ENCODE assay signal across 13 cellular contexts in the genomic region with DNA sequence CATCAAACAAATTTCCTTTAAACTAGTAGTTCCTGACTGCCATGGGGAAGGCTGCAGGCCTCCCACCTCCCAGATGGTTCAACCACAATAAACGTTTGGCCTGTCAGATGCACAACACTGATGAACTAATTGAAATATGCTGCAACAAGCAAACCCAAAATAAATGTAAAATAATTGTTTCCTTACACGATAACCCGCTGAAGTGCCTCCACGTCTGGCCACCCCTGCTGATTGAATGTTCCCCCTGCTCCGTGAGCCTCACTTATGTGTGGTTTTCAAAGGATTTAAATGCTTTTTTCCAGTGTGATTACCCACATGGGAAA. TPM values are rescaled to one million over a fixed set of nuclear protein-coding genes. Genes with fewer than 3 reads are reported as not detected.
A peak's percentile ranks its signal among the peaks of the same experiment; 100 is the strongest.
DNase-seq lines count a peak whose midpoint lies in the region; ATAC-seq and TF ChIP-seq lines count a peak whose summit lies in the region.
"Had no signal": no experiment of that assay in that cellular context is flagged by ENCODE, and none has a peak within 500 bp of the region (broad histone marks: within the 10 kb centered on the region; RNA-seq: fewer than 3 reads in every experiment).

No MANE protein-coding gene starts in this region.

- peaks cover 28% of the 10 kb centered on the region for H3K4me1 Mint-ChIP-seq in memory B cell

- H3K36me3 ChIP-seq in adrenal gland (replicated peaks in 1 of 2) (no peaks in the 10 kb centered on the region), thoracic aorta (no peaks in the 10 kb centered on the region), MG63 (no peaks in the 10 kb centered on the region; the same call in 1 of the 2 replicates)
- H3K36me3 ChIP-seq: SJCRH30 had no signal

- H3K27me3 ChIP-seq in adrenal gland (no peaks in the 10 kb centered on the region), thoracic aorta (replicated peaks; ENCODE audit: insufficient read depth) (no peaks in the 10 kb centered on the region), MG63 (no peaks in the 10 kb centered on the region)
- H3K27me3 ChIP-seq: SJCRH30 had no signal

- H3K27ac ChIP-seq in adrenal gland: peak overlapping the region; percentile 59 to 92 (median 88)
- H3K27ac ChIP-seq in thoracic aorta: peak overlapping the region; percentile 27 to 59
- H3K27ac ChIP-seq: SJCRH30 had no signal

- TF ChIP-seq CTCF in NB4 (IDR thresholded peaks at IDR 0.05; ENCODE audit: low read depth, low read length) (no peak), adrenal gland (IDR thresholded peaks at IDR 0.05) (no peak), thoracic aorta (IDR thresholded peaks at IDR 0.05) (no peak)

- H3K4me3 ChIP-seq in NB4 (ENCODE audit: low read depth, low read length) (no peak overlapping the region), adrenal gland (no peak overlapping the region), thoracic aorta (no peak overlapping the region), MG63 (no peak overlapping the region)
- H3K4me3 ChIP-seq: SJCRH30 had no signal

- peak overlapping the region; percentile 85 for H3K27ac Mint-ChIP-seq in memory B cell
- H3K27ac Mint-ChIP-seq: activated naive CD8-positive, alpha-beta T cell treated with anti-CD3 and anti-CD28 coated beads, Interleukin-2, amount 50 U/mL, for 24 hours had no signal

- no peak overlapping the region for H3K4me3 Mint-ChIP-seq in memory B cell
- H3K4me3 Mint-ChIP-seq: activated naive CD8-positive, alpha-beta T cell treated with anti-CD3 and anti-CD28 coated beads, Interleukin-2, amount 50 U/mL, for 24 hours had no signal

- peaks cover 9% of the 10 kb centered on the region for H3K36me3 Mint-ChIP-seq in memory B cell

- intact Hi-C loops in adrenal gland (cut with DNase I): no loop called here

- H3K9me3 ChIP-seq in adrenal gland (replicated peaks in 1 of 3) (no peaks in the 10 kb centered on the region), thoracic aorta (no peaks in the 10 kb centered on the region), MG63 (no peaks in the 10 kb centered on the region)
- H3K9me3 ChIP-seq: SJCRH30 had no signal

- no peaks in the 10 kb centered on the region for H3K27me3 Mint-ChIP-seq in memory B cell
- H3K27me3 Mint-ChIP-seq: activated naive CD8-positive, alpha-beta T cell treated with anti-CD3 and anti-CD28 coated beads, Interleukin-2, amount 50 U/mL, for 24 hours had no signal

- H3K4me1 ChIP-seq in adrenal gland (replicated peaks in 1 of 2) (peaks cover 46 to 65% of the 10 kb centered on the region in 2 donors), thoracic aorta (ENCODE audit: control insufficient read depth in 1 of 2, low read depth in 2 of 2) (peaks cover 29 to 45% of the 10 kb centered on the region in 2 donors)

- peak; percentile 58 for DNase-seq in NB4 (ENCODE audit: low read depth)
- no peak for DNase-seq in adrenal gland
- no peak for DNase-seq in memory B cell (ENCODE audit: low spot score in 2 of 2)
- DNase-seq in thoracic aorta (ENCODE audit: low spot score): no peak
- DNase-seq in DMS53 (lab: John Stamatoyannopoulos, UW): no peak
- DNase-seq in kidney tubule cell (ENCODE audit: low spot score): no peak
- DNase-seq in MG63: no peak
- DNase-seq: activated naive CD8-positive, alpha-beta T cell treated with anti-CD3 and anti-CD28 coated beads, Interleukin-2, amount 50 U/mL, for 24 hours; foreskin melanocyte; NCI-H1105 treated with DMSO at 0.1 percent for 48 hours; NCI-H524 had no signal

- WGBS in adrenal gland, 4 donors: 57 to 68% (median 61%) methylated on average over 5 of the region's 5 CpGs

- H3K9me3 Mint-ChIP-seq in memory B cell: no peaks in the 10 kb centered on the region
- H3K9me3 Mint-ChIP-seq: activated naive CD8-positive, alpha-beta T cell treated with anti-CD3 and anti-CD28 coated beads, Interleukin-2, amount 50 U/mL, for 24 hours had no signal

- TF ChIP-seq POLR2A in NB4 (IDR thresholded peaks at IDR 0.05; ENCODE audit: extremely low read depth, insufficient read length) (no peak), adrenal gland (IDR thresholded peaks at IDR 0.05) (no peak)

- ATAC-seq in memory B cell (ENCODE audit: low read depth) (no peak), thoracic aorta (ENCODE audit: insufficient number of reproducible peaks, low FRiP score, low read depth) (no peak), HG02973 (IDR thresholded peaks at IDR 0.05; ENCODE audit: unreplicated experiment) (no peak)

RNA-seq across cellular contexts. Expression of a gene that starts 8.4 kb away (rescaled TPM):
- total RNA-seq in adrenal gland (10 to 100 TPM; 15.5 to 57.4 (median 28.4) TPM), thoracic aorta (10 to 100 TPM in 1 of 2 donors, 1 to 10 TPM in 1; 7.9 to 14.3 TPM)
- polyA plus RNA-seq in adrenal gland: 10 to 100 TPM; 13.2 to 33.9 (median 18.3) TPM
- 0.69 and 1.6 TPM in 2 replicates for total RNA-seq in MG63 (2014; rRNA removed; shearing (Covaris generic); ENCODE audit: low replicate concordance)
